ENCODE assay signal across 9 cellular contexts in genomic region chr1:1763657-1764621, GRCh38. TPM values are rescaled to one million over a fixed set of nuclear protein-coding genes. Genes with fewer than 3 reads are reported as not detected.
DNase-seq lines count a peak whose midpoint lies in the region; ATAC-seq and TF ChIP-seq lines count a peak whose summit lies in the region.
"Had no signal": no experiment of that assay in that cellular context is flagged by ENCODE, and none has a peak within 500 bp of the region (broad histone marks: within the 10 kb centered on the region; RNA-seq: fewer than 3 reads in every experiment).

No MANE protein-coding gene starts in this region.

- DNase-seq in GM13976 (ENCODE audit: low spot score) (no peak), SKM-1 (lab: John Stamatoyannopoulos, UW; ENCODE audit: unreplicated experiment) (peak; percentile 74), cardiac muscle cell (ENCODE audit: low read depth in 1 of 2, low spot score in 1 of 2) (peak in 1 of 2 donors; percentile 66), gastrocnemius medialis (peak in 1 of 2 donors; percentile 75), mesendoderm (no peak), mesothelial cell of epicardium (ENCODE audit: low spot score in 2 of 2, unreplicated experiment in 2 of 2) (no peak)
- DNase-seq: NCI-H1417 treated with DMSO at 0.1 percent for 48 hours had no signal

- no peaks in the 10 kb centered on the region for H3K4me1 ChIP-seq in cardiac muscle cell (ENCODE audit: low read depth)
- H3K4me1 ChIP-seq in gastrocnemius medialis: peaks cover 0 to 6% of the 10 kb centered on the region in 2 donors
- no peaks in the 10 kb centered on the region for H3K4me1 ChIP-seq in mesendoderm (ENCODE audit: control insufficient read depth, low read depth, low read length)

- WGBS in mesendoderm (ENCODE audit: extremely low coverage, insufficient coverage, low lambda C conversion rate): no CpG with 5 or more reads among the region's 32 CpGs

- H3K23ac ChIP-seq in mesendoderm (ENCODE audit: low read length): no peak overlapping the region

- in situ Hi-C loops in GM13976 (cut with MboI; ENCODE audit: low sequenced_read_pairs, unreplicated experiment): no loop called here
- in situ Hi-C loops in gastrocnemius medialis (cut with MboI; ENCODE audit: low sequenced_read_pairs in 4 of 4): loop anchor here in 2 of 4 donors (10.0 to 25.0 kb wide), 2 partner anchors 123 to 141 kb away; partner anchors contain the start of gene GNB1 (in 1 of the 2)

- no peak for TF ChIP-seq POLR2A in gastrocnemius medialis (IDR thresholded peaks at IDR 0.05)

- H2AK5ac ChIP-seq in mesendoderm (ENCODE audit: low read length): no peak overlapping the region

- H3K4me2 ChIP-seq in mesendoderm (ENCODE audit: low read length): no peak overlapping the region

- H3K4me3 ChIP-seq in cardiac muscle cell (no peak overlapping the region), gastrocnemius medialis (no peak overlapping the region), mesendoderm (ENCODE audit: low read length) (no peak overlapping the region)

- no peak overlapping the region for H2BK15ac ChIP-seq in mesendoderm (replicated peaks; ENCODE audit: low read depth)

- intact Hi-C loops in gastrocnemius medialis (cut with DNase I; ENCODE audit: low total_unique reads): no loop called here

- no peaks in the 10 kb centered on the region for H3K9me3 ChIP-seq in cardiac muscle cell (ENCODE audit: low read depth)
- no peaks in the 10 kb centered on the region for H3K9me3 ChIP-seq in gastrocnemius medialis

- peaks cover 12% of the 10 kb centered on the region for H3K36me3 ChIP-seq in cardiac muscle cell
- peaks cover 0 to 55% of the 10 kb centered on the region in 2 donors for H3K36me3 ChIP-seq in gastrocnemius medialis
- H3K36me3 ChIP-seq in mesendoderm (ENCODE audit: control insufficient read depth, insufficient read depth, low read length): no peaks in the 10 kb centered on the region

- H3K4ac ChIP-seq in mesendoderm (ENCODE audit: low read depth, low read length): no peak overlapping the region

- H2BK5ac ChIP-seq in mesendoderm (ENCODE audit: low read length): no peak overlapping the region

- H3K18ac ChIP-seq in mesendoderm (ENCODE audit: low read length): no peak overlapping the region

- H3K56ac ChIP-seq in mesendoderm (ENCODE audit: low read length): no peak overlapping the region

- no peaks in the 10 kb centered on the region for H3K4me1 Mint-ChIP-seq in mesothelial cell of epicardium

- no peak overlapping the region for H3K4me3 Mint-ChIP-seq in mesothelial cell of epicardium

- H3K9me3 Mint-ChIP-seq in mesothelial cell of epicardium: peaks cover 6% of the 10 kb centered on the region

- ATAC-seq in gastrocnemius medialis (peak; percentile 39 to 83), HG02610 (IDR thresholded peaks at IDR 0.05; ENCODE audit: unreplicated experiment) (no peak), GM18873 (IDR thresholded peaks at IDR 0.05; ENCODE audit: low FRiP score, unreplicated experiment) (no peak)

- no peak overlapping the region for H3K27ac Mint-ChIP-seq in mesothelial cell of epicardium

- H4K8ac ChIP-seq in mesendoderm (ENCODE audit: low read depth, low read length): no peak overlapping the region

- H3K27ac ChIP-seq in cardiac muscle cell (no peak overlapping the region), gastrocnemius medialis (peak overlapping the region in 1 of 4 donors; percentile 25), mesendoderm (ENCODE audit: low read depth, low read length) (no peak overlapping the region)

- H4K5ac ChIP-seq in mesendoderm (ENCODE audit: low read length): no peak overlapping the region

- H3K36me3 Mint-ChIP-seq in mesothelial cell of epicardium: peaks cover 26% of the 10 kb centered on the region

- H3K79me2 ChIP-seq in mesendoderm (ENCODE audit: control insufficient read depth, insufficient read depth, low read length): peaks cover 19% of the 10 kb centered on the region

- no peaks in the 10 kb centered on the region for H3K27me3 ChIP-seq in cardiac muscle cell
- no peaks in the 10 kb centered on the region for H3K27me3 ChIP-seq in gastrocnemius medialis
- H3K27me3 ChIP-seq in mesendoderm (ENCODE audit: insufficient read depth, low read length, poor library complexity): no peaks in the 10 kb centered on the region

- TF ChIP-seq CTCF in GM13976 (IDR thresholded peaks at IDR 0.05; ENCODE audit: borderline replicate concordance, control extremely low read depth, extremely low read depth, insufficient read depth, missing control alignments) (peak; percentile 3), cardiac muscle cell (IDR thresholded peaks at IDR 0.05; ENCODE audit: low read depth, low read length) (peak; percentile 11), gastrocnemius medialis (IDR thresholded peaks at IDR 0.05 in 4 of 5, conservative IDR thresholded peaks at IDR 0.05 in 1 of 5) (no peak), mesothelial cell of epicardium (IDR thresholded peaks at IDR 0.05; ENCODE audit: unreplicated experiment) (no peak)

- no peak overlapping the region for H3K9ac ChIP-seq in mesendoderm (ENCODE audit: low read length)

- H3K79me1 ChIP-seq in mesendoderm (ENCODE audit: low read length): peaks cover 10% of the 10 kb centered on the region

- H2BK120ac ChIP-seq in mesendoderm (ENCODE audit: low read depth, low read length): no peak overlapping the region

- no peaks in the 10 kb centered on the region for H3K27me3 Mint-ChIP-seq in mesothelial cell of epicardium (ENCODE audit: low read depth)

RNA-seq across cellular contexts. Expression of gene NADK, which starts 14.3 kb away (rescaled TPM):
- total RNA-seq in cardiac muscle cell: 49.2 and 71.2 TPM in 2 replicates
- polyA plus RNA-seq in cardiac muscle cell: 42.7 and 45.2 TPM in 2 replicates
- 10 to 100 TPM; 20.1 to 33.1 (median 32.5) TPM for total RNA-seq in gastrocnemius medialis
- polyA plus RNA-seq in mesendoderm (2013, experiment 1 of 2): 30.6 TPM
- polyA plus RNA-seq in mesendoderm (2013, experiment 2 of 2): 32.5 TPM
- total RNA-seq in mesothelial cell of epicardium: 77.7 to 79.9 TPM (median 78.2 TPM) in 3 replicates

RNA-seq across cellular contexts. Expression of gene CDK11A, which starts 39.8 kb away (rescaled TPM):
- total RNA-seq in cardiac muscle cell (6.1 and 13.2 TPM in 2 replicates), gastrocnemius medialis (10 to 100 TPM in 3 of 4 donors, 1 to 10 TPM in 1; 9.0 to 14.6 (median 11.6) TPM), mesothelial cell of epicardium (47.9 to 54.2 TPM (median 52.8 TPM) in 3 replicates)
- polyA plus RNA-seq in cardiac muscle cell: 12.4 and 16.6 TPM in 2 replicates
- 23.7 TPM for polyA plus RNA-seq in mesendoderm (2013, experiment 1 of 2)
- polyA plus RNA-seq in mesendoderm (2013, experiment 2 of 2): 25.4 TPM

Comparison
In these comparisons a context has a peak if more than half of its experiments do, and no peak if none do; other contexts are left out.
1. CTCF ChIP-seq: peak in GM13976 (single experiment) and cardiac muscle cell (single experiment); none in gastrocnemius medialis (0 of 5) and mesothelial cell of epicardium (single experiment).
2. ATAC-seq: peak in gastrocnemius medialis (2 of 2); none in HG02610 (single experiment) and GM18873 (single experiment).